ENCODE assay signal across 13 cellular contexts in genomic region chr3:148146947-148147346, GRCh38.
DNase-seq lines count a peak whose midpoint lies in the region; ATAC-seq and TF ChIP-seq lines count a peak whose summit lies in the region.
"Had no signal": no experiment of that assay in that cellular context is flagged by ENCODE, and none has a peak within 500 bp of the region (broad histone marks: within the 10 kb centered on the region; RNA-seq: fewer than 3 reads in every experiment).

No MANE protein-coding gene starts in this region.

- DNase-seq in AG10803 (ENCODE audit: low read depth) (peak; percentile 57), M059J (ENCODE audit: low read depth) (peak; percentile 23), dedifferentiated amniotic fluid mesenchymal stem cell (ENCODE audit: extremely low spot score) (peak; percentile 53), mesenchymal stem cell (peak; percentile 33), gastrocnemius medialis (no peak), ascending aorta (ENCODE audit: low spot score in 2 of 2) (no peak), NCI-H524 treated with DMSO at 0.1 percent for 48 hours (lab: John Stamatoyannopoulos, UW) (no peak)
- DNase-seq: activated B cell treated with CpG ODN at 0.5 μM for 24 hours, amygdala, C1 segment of cervical spinal cord, HFFc6, mucosa of descending colon had no signal

- no peak overlapping the region for H3K23ac ChIP-seq in mesenchymal stem cell (ENCODE audit: low read length in 2 of 2)

- H2BK5ac ChIP-seq in mesenchymal stem cell (ENCODE audit: low read depth, low read length, poor library complexity, severe bottlenecking), result no peak overlapping the region

- no peak overlapping the region for H4K8ac ChIP-seq in mesenchymal stem cell (ENCODE audit: low read length)

- H3K27ac ChIP-seq in mesenchymal stem cell (ENCODE audit: low read length, poor library complexity, severe bottlenecking) (peak overlapping the region; percentile 17), gastrocnemius medialis (no peak overlapping the region), ascending aorta (no peak overlapping the region)

- in situ Hi-C loops in gastrocnemius medialis (cut with MboI; ENCODE audit: low sequenced_read_pairs in 4 of 4), result no loop called here

- TF ChIP-seq CTCF in AG10803 (conservative IDR thresholded peaks at IDR 0.05; ENCODE audit: low read length) (no peak), gastrocnemius medialis (IDR thresholded peaks at IDR 0.05 in 4 of 5, conservative IDR thresholded peaks at IDR 0.05 in 1 of 5) (no peak), ascending aorta (IDR thresholded peaks at IDR 0.05) (no peak)

- no peak overlapping the region for H3K4me2 ChIP-seq in mesenchymal stem cell (ENCODE audit: low read length, poor library complexity, severe bottlenecking)

- no peak overlapping the region for H4K91ac ChIP-seq in mesenchymal stem cell (ENCODE audit: low read length)

- H3K9me3 ChIP-seq in mesenchymal stem cell (ENCODE audit: control insufficient read depth, low read length) (no peaks in the 10 kb centered on the region), gastrocnemius medialis (no peaks in the 10 kb centered on the region), ascending aorta (no peaks in the 10 kb centered on the region)
- H3K9me3 ChIP-seq: mucosa of descending colon had no signal

- intact Hi-C loops in gastrocnemius medialis (cut with DNase I; ENCODE audit: low total_unique reads), result no loop called here
- intact Hi-C loops in ascending aorta (cut with DNase I), result no loop called here

- no peak overlapping the region for H3K18ac ChIP-seq in mesenchymal stem cell (ENCODE audit: low read depth in 1 of 2, low read length in 2 of 2)

- WGBS in mesenchymal stem cell, result no CpG with 5 or more reads among the region's 1 CpG

- H3K4me1 ChIP-seq in mesenchymal stem cell (ENCODE audit: control insufficient read depth, insufficient read depth, low read depth, low read length) (no peaks in the 10 kb centered on the region), gastrocnemius medialis (no peaks in the 10 kb centered on the region), ascending aorta (no peaks in the 10 kb centered on the region)

- no peak overlapping the region for H3K14ac ChIP-seq in mesenchymal stem cell (ENCODE audit: low read length in 2 of 2)

- ATAC-seq in gastrocnemius medialis (no peak), HG02642 (IDR thresholded peaks at IDR 0.05; ENCODE audit: poor library complexity, unreplicated experiment) (no peak)
- ATAC-seq: mucosa of descending colon had no signal

- H3K9ac ChIP-seq in mesenchymal stem cell (ENCODE audit: low read length), result no peak overlapping the region

- no peak overlapping the region for H3K4me3 ChIP-seq in AG10803 (ENCODE audit: low read length)
- H3K4me3 ChIP-seq in mesenchymal stem cell (ENCODE audit: insufficient read depth in 1 of 2, low read depth in 1 of 2, low read length in 2 of 2), result no peak overlapping the region
- no peak overlapping the region for H3K4me3 ChIP-seq in gastrocnemius medialis
- no peak overlapping the region for H3K4me3 ChIP-seq in ascending aorta
- H3K4me3 ChIP-seq: mucosa of descending colon had no signal

- H3K4ac ChIP-seq in mesenchymal stem cell (ENCODE audit: low read depth in 1 of 2, low read length in 2 of 2), result no peak overlapping the region

- H2AFZ ChIP-seq in mesenchymal stem cell (ENCODE audit: low read depth, low read length), result no peak overlapping the region

- H2BK15ac ChIP-seq in mesenchymal stem cell (ENCODE audit: low read depth, poor library complexity, severe bottlenecking), result no peak overlapping the region

- H3K36me3 ChIP-seq in mesenchymal stem cell (ENCODE audit: control insufficient read depth in 1 of 2, insufficient read depth in 2 of 2, low read depth in 1 of 2, low read length in 2 of 2), result no peaks in the 10 kb centered on the region
- H3K36me3 ChIP-seq in gastrocnemius medialis, result no peaks in the 10 kb centered on the region
- H3K36me3 ChIP-seq in ascending aorta, result no peaks in the 10 kb centered on the region

- no peak overlapping the region for H2BK12ac ChIP-seq in mesenchymal stem cell (ENCODE audit: low read length in 2 of 2)

- H3K27me3 ChIP-seq in mesenchymal stem cell (ENCODE audit: control insufficient read depth in 1 of 2, insufficient read depth in 1 of 2, low read length in 2 of 2) (no peaks in the 10 kb centered on the region), gastrocnemius medialis (no peaks in the 10 kb centered on the region), ascending aorta (no peaks in the 10 kb centered on the region)

- H3K79me1 ChIP-seq in mesenchymal stem cell (replicated peaks; ENCODE audit: low read length, poor library complexity, severe bottlenecking), result no peaks in the 10 kb centered on the region

- no peak for TF ChIP-seq POLR2A in gastrocnemius medialis (IDR thresholded peaks at IDR 0.05)

- no peak overlapping the region for H2BK120ac ChIP-seq in mesenchymal stem cell (ENCODE audit: low read depth, low read length)

- no peak overlapping the region for H2AK5ac ChIP-seq in mesenchymal stem cell (ENCODE audit: low read length, severe bottlenecking)

Comparison
In these comparisons a context has a peak if more than half of its experiments do, and no peak if none do; other contexts are left out.
1. DNase-seq: peak in AG10803 (single experiment), M059J (single experiment), dedifferentiated amniotic fluid mesenchymal stem cell (single experiment) and mesenchymal stem cell (single experiment); none in gastrocnemius medialis (0 of 2), ascending aorta (0 of 2) and NCI-H524 treated with DMSO at 0.1 percent for 48 hours (single experiment).